ENCODE assay signal across 9 cellular contexts in genomic region chr2:7725132-7725849, GRCh38.
DNase-seq lines count a peak whose midpoint lies in the region; ATAC-seq and TF ChIP-seq lines count a peak whose summit lies in the region.
"Had no signal": no experiment of that assay in that cellular context is flagged by ENCODE, and none has a peak within 500 bp of the region (broad histone marks: within the 10 kb centered on the region; RNA-seq: fewer than 3 reads in every experiment).

No MANE protein-coding gene starts in this region.

- no peak overlapping the region for H3K4ac ChIP-seq in mesendoderm (ENCODE audit: low read depth, low read length)

- H3K27me3 ChIP-seq in mesendoderm (ENCODE audit: insufficient read depth, low read length, poor library complexity), result no peaks in the 10 kb centered on the region

- no peak overlapping the region for H3K4me3 Mint-ChIP-seq in HFFc6
- peak overlapping the region; percentile 95 for H3K4me3 Mint-ChIP-seq in activated naive CD8-positive, alpha-beta T cell treated with anti-CD3 and anti-CD28 coated beads, Interleukin-2, amount 10 ng/mL, durations not matched to agents 7 days and 5 days

- no peak overlapping the region for H2BK120ac ChIP-seq in mesendoderm (ENCODE audit: low read depth, low read length)

- no peak overlapping the region for H4K5ac ChIP-seq in mesendoderm (ENCODE audit: low read length)

- H3K23ac ChIP-seq in mesendoderm (ENCODE audit: low read length), result no peak overlapping the region

- TF ChIP-seq CTCF in HFFc6 (IDR thresholded peaks at IDR 0.05), result peak; percentile 26; the same call in 1 of the 2 replicates

- POLR2A ChIA-PET in activated naive CD8-positive, alpha-beta T cell treated with anti-CD3 and anti-CD28 coated beads, Interleukin-2, amount 10 ng/mL, durations not matched to agents 7 days and 5 days (lab: Charles Lee), result interaction anchor here (0.5 to 4.8 kb wide), 23 partner anchors 10 to 960 kb away, joined by 3 to 98 read pairs (median 4); partner anchors contain the start of gene ID2

- no peak overlapping the region for H3K4me3 ChIP-seq in mesendoderm (ENCODE audit: low read length)
- H3K4me3 ChIP-seq: SJCRH30 had no signal

- H2AK5ac ChIP-seq in mesendoderm (ENCODE audit: low read length), result no peak overlapping the region

- DNase-seq in CD1c-positive myeloid dendritic cell (ENCODE audit: extremely low spot score), result peak; percentile 29
- no peak for DNase-seq in HFFc6
- DNase-seq in activated naive CD8-positive, alpha-beta T cell treated with anti-CD3 and anti-CD28 coated beads, Interleukin-2, amount 10 ng/mL, durations not matched to agents 7 days and 5 days, result no peak
- peak; percentile 72 for DNase-seq in mesendoderm
- no peak for DNase-seq in D341Med (ENCODE audit: low spot score)
- no peak for DNase-seq in G401 (ENCODE audit: low spot score)

- no peak overlapping the region for H4K8ac ChIP-seq in mesendoderm (ENCODE audit: low read depth, low read length)

- no peak overlapping the region for H3K18ac ChIP-seq in mesendoderm (ENCODE audit: low read length)

- H3K36me3 ChIP-seq in mesendoderm (ENCODE audit: control insufficient read depth, insufficient read depth, low read length), result no peaks in the 10 kb centered on the region
- H3K36me3 ChIP-seq: SJCRH30 had no signal

- peaks cover 10% of the 10 kb centered on the region for H3K4me1 Mint-ChIP-seq in HFFc6 (ENCODE audit: low read depth)
- peaks cover 40% of the 10 kb centered on the region for H3K4me1 Mint-ChIP-seq in activated naive CD8-positive, alpha-beta T cell treated with anti-CD3 and anti-CD28 coated beads, Interleukin-2, amount 10 ng/mL, durations not matched to agents 7 days and 5 days

- no peak overlapping the region for H3K27ac ChIP-seq in mesendoderm (ENCODE audit: low read depth, low read length)
- H3K27ac ChIP-seq: SJCRH30 had no signal

- H3K27ac Mint-ChIP-seq in HFFc6, result no peak overlapping the region
- peak overlapping the region; percentile 92 for H3K27ac Mint-ChIP-seq in activated naive CD8-positive, alpha-beta T cell treated with anti-CD3 and anti-CD28 coated beads, Interleukin-2, amount 10 ng/mL, durations not matched to agents 7 days and 5 days

- no CpG with 5 or more reads among the region's 10 CpGs for WGBS in mesendoderm (ENCODE audit: extremely low coverage, insufficient coverage, low lambda C conversion rate)

- no peaks in the 10 kb centered on the region for H3K36me3 Mint-ChIP-seq in HFFc6 (ENCODE audit: low read depth)
- peaks cover 48% of the 10 kb centered on the region for H3K36me3 Mint-ChIP-seq in activated naive CD8-positive, alpha-beta T cell treated with anti-CD3 and anti-CD28 coated beads, Interleukin-2, amount 10 ng/mL, durations not matched to agents 7 days and 5 days

- H3K9me3 Mint-ChIP-seq in HFFc6, result no peaks in the 10 kb centered on the region
- H3K9me3 Mint-ChIP-seq in activated naive CD8-positive, alpha-beta T cell treated with anti-CD3 and anti-CD28 coated beads, Interleukin-2, amount 10 ng/mL, durations not matched to agents 7 days and 5 days, result no peaks in the 10 kb centered on the region

- H3K4me2 ChIP-seq in mesendoderm (ENCODE audit: low read length), result no peak overlapping the region

- H3K79me2 ChIP-seq in mesendoderm (ENCODE audit: control insufficient read depth, insufficient read depth, low read length), result no peaks in the 10 kb centered on the region

- H2BK5ac ChIP-seq in mesendoderm (ENCODE audit: low read length), result no peak overlapping the region

- no peak overlapping the region for H3K9ac ChIP-seq in mesendoderm (ENCODE audit: low read length)

- no peak overlapping the region for H2BK15ac ChIP-seq in mesendoderm (replicated peaks; ENCODE audit: low read depth)

- no peaks in the 10 kb centered on the region for H3K79me1 ChIP-seq in mesendoderm (ENCODE audit: low read length)

- H3K56ac ChIP-seq in mesendoderm (ENCODE audit: low read length), result no peak overlapping the region

- ATAC-seq in activated naive CD8-positive, alpha-beta T cell treated with anti-CD3 and anti-CD28 coated beads, Interleukin-2, amount 10 ng/mL, durations not matched to agents 7 days and 5 days (ENCODE audit: low read depth), result peak; percentile 88
- ATAC-seq in GM21515 (IDR thresholded peaks at IDR 0.05; ENCODE audit: unreplicated experiment), result no peak
- no peak for ATAC-seq in GM21717 (IDR thresholded peaks at IDR 0.05; ENCODE audit: unreplicated experiment)

- in situ Hi-C loops in G401 (cut with HindIII; ENCODE audit: low sequenced_read_pairs), result no loop called here

- peaks cover 6% of the 10 kb centered on the region for H3K4me1 ChIP-seq in mesendoderm (ENCODE audit: control insufficient read depth, low read depth, low read length)
- H3K4me1 ChIP-seq: SJCRH30 had no signal

- H3K27me3 Mint-ChIP-seq in HFFc6 (ENCODE audit: insufficient read depth), result peaks cover 2% of the 10 kb centered on the region; the same call in 1 of the 2 replicates
- no peaks in the 10 kb centered on the region for H3K27me3 Mint-ChIP-seq in activated naive CD8-positive, alpha-beta T cell treated with anti-CD3 and anti-CD28 coated beads, Interleukin-2, amount 10 ng/mL, durations not matched to agents 7 days and 5 days

Comparison
In these comparisons a context has a peak if more than half of its experiments do, and no peak if none do; other contexts are left out.
1. DNase-seq: peak in CD1c-positive myeloid dendritic cell (single experiment) and mesendoderm (single experiment); none in HFFc6 (single experiment), activated naive CD8-positive, alpha-beta T cell treated with anti-CD3 and anti-CD28 coated beads, Interleukin-2, amount 10 ng/mL, durations not matched to agents 7 days and 5 days (single experiment), D341Med (single experiment) and G401 (single experiment).